ENCODE assay signal across 22 cellular contexts in genomic region chr5:135315394-135315793, GRCh38.
A peak's percentile ranks its signal among the peaks of the same experiment; 100 is the strongest.
DNase-seq lines count a peak whose midpoint lies in the region; ATAC-seq, FAIRE-seq and TF ChIP-seq lines count a peak whose summit lies in the region.
"Had no signal": no experiment of that assay in that cellular context is flagged by ENCODE, and none has a peak within 500 bp of the region (broad histone marks: within the 10 kb centered on the region; RNA-seq: fewer than 3 reads in every experiment).

No MANE protein-coding gene starts in this region.

- no peaks in the 10 kb centered on the region for H3K9me3 Mint-ChIP-seq in endodermal cell

- FAIRE-seq in HepG2 (lab: Jason Lieb, UNC): no peak

- in situ Hi-C loops in HepG2 (cut with HindIII; ENCODE audit: extremely low pct_ligation_motif_present, low pct_unique_long_range_greater_than_20kb): no loop called here

- no TSS peak for BruUV-seq in HepG2 (replicated peaks; lab: Mats Ljungman, UMichigan)

- no peak overlapping the region for H3K27ac Mint-ChIP-seq in endodermal cell

- intact Hi-C loops in HepG2 (cut with micrococcal nuclease; ENCODE audit: unreplicated experiment): no loop called here
- intact Hi-C loops in right lobe of liver (cut with DNase I): no loop called here

- H3K4me1 Mint-ChIP-seq in endodermal cell: peaks cover 4% of the 10 kb centered on the region

- no peaks in the 10 kb centered on the region for H3K79me2 ChIP-seq in HepG2 (ENCODE audit: insufficient read depth, low read length)

- H2AFZ ChIP-seq in HepG2 (ENCODE audit: low read length): no peak overlapping the region

- no peak overlapping the region for H3K4me3 Mint-ChIP-seq in endodermal cell
- H3K4me3 Mint-ChIP-seq: CD4-positive, CD25-positive, alpha-beta regulatory T cell had no signal

- H3K4me1 ChIP-seq in HepG2 (ENCODE audit: insufficient read depth, low read length) (peaks cover 8% of the 10 kb centered on the region), right lobe of liver (peaks cover 0 to 9% (median 0%) of the 10 kb centered on the region in 4 donors), RWPE2 (ENCODE audit: insufficient read depth, poor library complexity, severe bottlenecking) (peaks cover 6% of the 10 kb centered on the region), endodermal cell (ENCODE audit: control insufficient read depth, insufficient read depth, low read length) (peaks cover 2% of the 10 kb centered on the region)

- no peak overlapping the region for H3K27ac ChIP-seq in HepG2 (ENCODE audit: extremely low read length, insufficient read depth, low read length)
- no peak overlapping the region for H3K27ac ChIP-seq in right lobe of liver
- no peak overlapping the region for H3K27ac ChIP-seq in RWPE2 (ENCODE audit: poor library complexity, severe bottlenecking)
- H3K27ac ChIP-seq in endodermal cell (ENCODE audit: low read depth, low read length): no peak overlapping the region
- H3K27ac ChIP-seq: KMS-11 had no signal

- 72% methylated on average over 1 of the region's 2 CpGs for WGBS in HepG2 (ENCODE audit: low lambda C conversion rate)
- WGBS in right lobe of liver (ENCODE audit: insufficient coverage, low coverage, low lambda C conversion rate, missing lambda C conversion rate): 66% methylated on average over 2 of the region's 2 CpGs
- WGBS in endodermal cell (ENCODE audit: insufficient coverage in 1 of 2, insufficient read length in 1 of 2), 2 experiments: 88 to 100% methylated on average over 1 to 2 of the region's 2 CpGs

- no peak for TF ChIP-seq RAD21 in HepG2 (CRISPR knock-in tag; IDR thresholded peaks at IDR 0.05)

- no peak for TF ChIP-seq CTCF in HepG2 (CRISPR knock-in tag; IDR thresholded peaks at IDR 0.05)
- no peak for TF ChIP-seq CTCF in right lobe of liver (IDR thresholded peaks at IDR 0.05)
- TF ChIP-seq CTCF in RWPE2 (IDR thresholded peaks at IDR 0.05; ENCODE audit: poor library complexity, severe bottlenecking): no peak
- TF ChIP-seq CTCF in endodermal cell (conservative IDR thresholded peaks at IDR 0.05): no peak

- H3K9ac ChIP-seq in HepG2 (ENCODE audit: insufficient read depth, low read depth, low read length) (no peak overlapping the region), endodermal cell (ENCODE audit: extremely low read depth, low read length, poor library complexity, severe bottlenecking) (no peak overlapping the region)
- H3K9ac ChIP-seq: KMS-11, SK-N-SH had no signal

- H3K4me3 ChIP-seq in HepG2 (replicated peaks in 1 of 3; ENCODE audit: insufficient read depth in 1 of 3, low read depth in 2 of 3, low read length in 3 of 3) (no peak overlapping the region), right lobe of liver (no peak overlapping the region), RWPE2 (ENCODE audit: severe bottlenecking) (no peak overlapping the region), endodermal cell (ENCODE audit: low read length) (no peak overlapping the region)

- DNase-seq in HepG2 (ENCODE audit: low spot score) (no peak), right lobe of liver (no peak), RWPE2 (ENCODE audit: low spot score) (peak; percentile 19), endodermal cell (peak; percentile 22)
- DNase-seq in activated CD4-positive, alpha-beta T cell treated with anti-CD3 and anti-CD28 coated beads for 4 hours: no peak
- DNase-seq in stimulated activated CD4-positive, alpha-beta T cell treated with anti-CD3 and anti-CD28 coated beads, Interleukin-2, amount 100 ng/mL, for 24 hours: no peak
- DNase-seq in activated effector memory CD4-positive, alpha-beta T cell treated with anti-CD3 and anti-CD28 coated beads, Interleukin-2, amount 50 U/mL, for 16 hours: no peak
- DNase-seq: CD4-positive, CD25-positive, alpha-beta regulatory T cell; EL; GF-D8; H7; NCI-H1105; NCI-H146; NCI-H2029 treated with DMSO at 0.1 percent for 48 hours; NCI-H345; NCI-H524 treated with DMSO at 0.1 percent for 48 hours; NCI-H82; PC-3; RPMI8226; SIG-M5; SK-N-SH had no signal

- no peak for TF ChIP-seq EP300 in HepG2 (IDR thresholded peaks at IDR 0.05; ENCODE audit: low read depth in 2 of 2, low read length in 2 of 2)
- no peak for TF ChIP-seq EP300 in HepG2 (CRISPR knock-in tag; IDR thresholded peaks at IDR 0.05; ENCODE audit: borderline replicate concordance)

- CTCF ChIA-PET in HepG2 (lab: Yijun Ruan, JAX; ENCODE audit: low intra/inter-chr PET ratio, low total read pairs): no interaction called here

- POLR2A ChIA-PET in HepG2 (lab: Yijun Ruan, JAX): no interaction called here

- peaks cover 39% of the 10 kb centered on the region for H3K27me3 Mint-ChIP-seq in endodermal cell (ENCODE audit: insufficient read depth)
- H3K27me3 Mint-ChIP-seq: CD4-positive, CD25-positive, alpha-beta regulatory T cell had no signal

- H3K9me3 ChIP-seq in HepG2 (ENCODE audit: low read length) (no peaks in the 10 kb centered on the region), right lobe of liver (no peaks in the 10 kb centered on the region), RWPE2 (ENCODE audit: severe bottlenecking) (no peaks in the 10 kb centered on the region), endodermal cell (ENCODE audit: control insufficient read depth, low read length) (no peaks in the 10 kb centered on the region)
- H3K9me3 ChIP-seq: SK-N-SH had no signal

- ATAC-seq in HepG2 (no peak), right lobe of liver (no peak), RWPE2 (ENCODE audit: low read depth) (no peak)
- ATAC-seq: PC-3 had no signal

- no peaks in the 10 kb centered on the region; a peak in 1 of 5 replicates for H3K27me3 ChIP-seq in HepG2 (ENCODE audit: control insufficient read depth in 1 of 2, insufficient read depth in 2 of 2, low read length in 2 of 2)
- H3K27me3 ChIP-seq in right lobe of liver: no peaks in the 10 kb centered on the region
- no peaks in the 10 kb centered on the region for H3K27me3 ChIP-seq in RWPE2 (ENCODE audit: insufficient read depth, poor library complexity, severe bottlenecking)
- peaks cover 6% of the 10 kb centered on the region for H3K27me3 ChIP-seq in endodermal cell (ENCODE audit: control insufficient read depth, insufficient read depth, low read length, poor library complexity, severe bottlenecking)

- H3K36me3 Mint-ChIP-seq in endodermal cell (ENCODE audit: low read depth): no peaks in the 10 kb centered on the region
- H3K36me3 Mint-ChIP-seq: CD4-positive, CD25-positive, alpha-beta regulatory T cell had no signal

- H4K20me1 ChIP-seq in HepG2 (ENCODE audit: insufficient read depth, low read length): no peaks in the 10 kb centered on the region

- H3K36me3 ChIP-seq in HepG2 (replicated peaks in 1 of 2; ENCODE audit: control insufficient read depth in 1 of 2, insufficient read depth in 2 of 2, low read length in 2 of 2) (no peaks in the 10 kb centered on the region), right lobe of liver (no peaks in the 10 kb centered on the region), RWPE2 (ENCODE audit: low read depth) (no peaks in the 10 kb centered on the region), endodermal cell (ENCODE audit: control insufficient read depth, insufficient read depth, low read length) (no peaks in the 10 kb centered on the region)

- TF ChIP-seq POLR2A in HepG2 (IDR thresholded peaks at IDR 0.05; ENCODE audit: insufficient read depth in 1 of 2, low read depth in 2 of 2, low read length in 2 of 2) (no peak), right lobe of liver (IDR thresholded peaks at IDR 0.05) (no peak)

- H3K4me2 ChIP-seq in HepG2 (ENCODE audit: low read depth, low read length): no peak overlapping the region
- H3K4me2 ChIP-seq: KMS-11, SK-N-SH had no signal

TF ChIP-seq in HepG2, 621 proteins besides CTCF, POLR2A, EP300 and RAD21:
- TF ChIP-seq NFYB (CRISPR knock-in tag; IDR thresholded peaks at IDR 0.05) (0 out of 2 replicates have a peak, but pooled peaks have one; percentile 25), KDM5B (CRISPR knock-in tag; IDR thresholded peaks at IDR 0.05; ENCODE audit: borderline replicate concordance) (no peak)
TF ChIP-seq in HepG2: peak in this region for 1.

Comparison
In these comparisons a context has a peak if more than half of its experiments do, and no peak if none do; other contexts are left out.
1. DNase-seq: peak in RWPE2 (single experiment) and endodermal cell (single experiment); none in HepG2 (single experiment), right lobe of liver (0 of 3), activated CD4-positive, alpha-beta T cell treated with anti-CD3 and anti-CD28 coated beads for 4 hours (0 of 2), stimulated activated CD4-positive, alpha-beta T cell treated with anti-CD3 and anti-CD28 coated beads, Interleukin-2, amount 100 ng/mL, for 24 hours (0 of 2) and activated effector memory CD4-positive, alpha-beta T cell treated with anti-CD3 and anti-CD28 coated beads, Interleukin-2, amount 50 U/mL, for 16 hours (single experiment).